7 cellular contexts compared by ENCODE assay signal in genomic region chr3:148772835-148773234, GRCh38. TPM values are rescaled to one million over a fixed set of nuclear protein-coding genes. Genes with fewer than 3 reads are reported as not detected.
"Had no signal": no experiment of that assay in that cellular context is flagged by ENCODE, and none has a peak within 500 bp of the region (broad histone marks: within the 10 kb centered on the region; RNA-seq: fewer than 3 reads in every experiment).

No MANE protein-coding gene starts in this region.

- H3K4me3 Mint-ChIP-seq: GM23338, HFFc6, IgD-negative memory B cell had no signal

- H3K9me3 Mint-ChIP-seq: GM23338, HFFc6 had no signal

- DNase-seq: H7, HFFc6 had no signal

- H3K27me3 Mint-ChIP-seq: IgD-negative memory B cell had no signal

- H3K36me3 Mint-ChIP-seq: IgD-negative memory B cell had no signal

- H3K4me1 Mint-ChIP-seq: GM23338, IgD-negative memory B cell had no signal

- H3K27ac Mint-ChIP-seq: GM23338, HFFc6, IgD-negative memory B cell had no signal

RNA-seq across cellular contexts. Expression of gene CPB1, which starts 54.8 kb away (rescaled TPM):
- total RNA-seq: GM23338, H1, HepG2, HFFc6, HT1080 had no signal
